Comparison of ENCODE assay signal across 1 cellular context in the genomic region with DNA sequence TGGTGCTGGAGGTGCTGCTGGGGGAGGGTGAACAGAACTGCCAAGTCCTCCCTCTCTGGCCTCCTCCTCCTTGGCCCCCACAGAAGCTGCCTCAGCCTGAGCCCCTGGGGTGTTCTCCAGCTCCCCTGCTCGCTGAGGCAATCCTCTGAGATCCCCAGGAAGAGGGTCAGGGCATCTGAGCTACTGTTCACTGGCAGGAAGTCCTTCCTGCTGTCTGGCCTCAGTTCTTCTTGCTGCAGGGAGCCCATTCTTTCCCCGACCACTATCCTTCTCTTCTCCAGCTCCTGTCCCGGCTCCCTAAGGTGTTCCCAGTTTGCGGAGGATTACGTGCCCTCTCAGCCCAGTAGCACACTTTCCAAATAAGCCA.
TF ChIP-seq lines count a peak whose summit lies in the region.

No MANE protein-coding gene starts in this region.

TF ChIP-seq in H1, 55 proteins besides CTCF, POLR2A, EP300 and RAD21:
- TF ChIP-seq KDM1A (IDR thresholded peaks at IDR 0.05; ENCODE audit: borderline replicate concordance, low read length) = peak; percentile 96
- TF ChIP-seq SIX5 (IDR thresholded peaks at IDR 0.05; ENCODE audit: low read depth, low read length) = no peak
